Comparison of ENCODE assay signal across 8 cellular contexts in genomic region chr12:75480469-75480949, GRCh38. TPM values are rescaled to one million over a fixed set of nuclear protein-coding genes. Genes with fewer than 3 reads are reported as not detected.
DNase-seq lines count a peak whose midpoint lies in the region; ATAC-seq and TF ChIP-seq lines count a peak whose summit lies in the region.

Gene GLIPR1 (plus strand): TSS chr12:75480755. CDS start chr12:75480881, 126 bp downstream.

- H3K36me3 Mint-ChIP-seq in natural killer cell treated with Interleukin-12 subunit alpha and Interleukin-12 subunit beta and Interleukin-15 and Interleukin-18, amount 100 ng/mL, for 72 hours = peaks cover 11% of the 10 kb centered on the region

- no peaks in the 10 kb centered on the region for H4K20me1 ChIP-seq in OCI-LY3 (ENCODE audit: insufficient read depth, low read length)

- H3K4me3 Mint-ChIP-seq in natural killer cell treated with Interleukin-12 subunit alpha and Interleukin-12 subunit beta and Interleukin-15 and Interleukin-18, amount 100 ng/mL, for 72 hours = peak within 1 kb of the TSS; percentile 99

- H3K27ac Mint-ChIP-seq in natural killer cell treated with Interleukin-12 subunit alpha and Interleukin-12 subunit beta and Interleukin-15 and Interleukin-18, amount 100 ng/mL, for 72 hours = peak within 1 kb of the TSS; percentile 93 to 94

- H3K9ac ChIP-seq in OCI-LY3 (ENCODE audit: low read length) = peak within 1 kb of the TSS; percentile 91

- peaks cover 40% of the 10 kb centered on the region for H3K4me1 ChIP-seq in OCI-LY3 (ENCODE audit: low read length)

- peak within 1 kb of the TSS; percentile 84 for H3K4me3 ChIP-seq in OCI-LY3 (ENCODE audit: low read length)

- DNase-seq in activated T-cell treated with anti-CD3 and anti-CD28 coated beads for 24 hours (ENCODE audit: low read depth) (peak; percentile 67), erythroblast (lab: John Stamatoyannopoulos, UW) (peak; percentile 19 to 29), NCI-H1417 treated with DMSO at 0.1 percent for 48 hours (lab: John Stamatoyannopoulos, UW) (no peak)
- peak; percentile 76 for DNase-seq in natural killer cell treated with Interleukin-12 subunit alpha and Interleukin-12 subunit beta and Interleukin-15 and Interleukin-18, amount 100 ng/mL, for 72 hours (ENCODE audit: low spot score)
- DNase-seq in stimulated activated naive CD8-positive, alpha-beta T cell treated with anti-CD3 and anti-CD28 coated beads, Interleukin-15, Interleukin-2, amounts not matched to agents 100 U/mL and 50 U/mL, for 24 hours = peak; percentile 73

- H3K4me1 Mint-ChIP-seq in natural killer cell treated with Interleukin-12 subunit alpha and Interleukin-12 subunit beta and Interleukin-15 and Interleukin-18, amount 100 ng/mL, for 72 hours (ENCODE audit: low read depth in 2 of 2) = peaks cover 67 to 81% of the 10 kb centered on the region in 2 donors

- H3K79me2 ChIP-seq in OCI-LY3 (ENCODE audit: low read length) = peaks cover 5% of the 10 kb centered on the region

- H3K4me2 ChIP-seq in OCI-LY3 (ENCODE audit: low read length) = peak within 1 kb of the TSS; percentile 92

- H3K9me3 Mint-ChIP-seq in natural killer cell treated with Interleukin-12 subunit alpha and Interleukin-12 subunit beta and Interleukin-15 and Interleukin-18, amount 100 ng/mL, for 72 hours = peaks cover 2% of the 10 kb centered on the region

- H3K27me3 Mint-ChIP-seq in natural killer cell treated with Interleukin-12 subunit alpha and Interleukin-12 subunit beta and Interleukin-15 and Interleukin-18, amount 100 ng/mL, for 72 hours = no peaks in the 10 kb centered on the region

- H3K27me3 ChIP-seq in OCI-LY3 (ENCODE audit: low read depth, low read length) = no peaks in the 10 kb centered on the region

- TF ChIP-seq POLR2A in erythroblast (IDR thresholded peaks at IDR 0.05; ENCODE audit: low read length) = peak; percentile 12

- no peaks in the 10 kb centered on the region for H3K9me3 ChIP-seq in OCI-LY3 (ENCODE audit: insufficient read depth, low read length)

- peak; percentile 87 for ATAC-seq in GM18511 (IDR thresholded peaks at IDR 0.05; ENCODE audit: unreplicated experiment)
- ATAC-seq in HG02981 (IDR thresholded peaks at IDR 0.05; ENCODE audit: unreplicated experiment) = peak; percentile 84
- ATAC-seq in natural killer cell treated with Interleukin-12 subunit alpha and Interleukin-12 subunit beta and Interleukin-15 and Interleukin-18, amount 100 ng/mL, for 72 hours = peak; percentile 94
- ATAC-seq in stimulated activated naive CD8-positive, alpha-beta T cell treated with anti-CD3 and anti-CD28 coated beads, Interleukin-15, Interleukin-2, amounts not matched to agents 100 U/mL and 50 U/mL, for 24 hours = peak; percentile 83

- H3K36me3 ChIP-seq in OCI-LY3 (replicated peaks; ENCODE audit: low read depth, low read length) = peaks cover 6% of the 10 kb centered on the region

- peak within 1 kb of the TSS; percentile 94 for H3K27ac ChIP-seq in OCI-LY3 (ENCODE audit: low read length)

- peak within 1 kb of the TSS; percentile 85 for H2AFZ ChIP-seq in OCI-LY3 (ENCODE audit: low read depth, low read length)

- TF ChIP-seq CTCF in OCI-LY3 (IDR thresholded peaks at IDR 0.05; ENCODE audit: low read depth, low read length) = no peak

RNA-seq across cellular contexts. Expression of gene GLIPR1, which starts in this region (rescaled TPM):
- total RNA-seq in natural killer cell treated with Interleukin-12 subunit alpha and Interleukin-12 subunit beta and Interleukin-15 and Interleukin-18, amount 100 ng/mL, for 72 hours = 10 to 100 TPM; 47.1 to 48.3 TPM
